Comparison of ENCODE assay signal across 20 cellular contexts in genomic region chr4:180100433-180101344, GRCh38.
"Had no signal": no experiment of that assay in that cellular context is flagged by ENCODE, and none has a peak within 500 bp of the region (broad histone marks: within the 10 kb centered on the region; RNA-seq: fewer than 3 reads in every experiment).

No MANE protein-coding gene starts in this region.

- H3K36me3 Mint-ChIP-seq: activated naive CD4-positive, alpha-beta T cell treated with anti-CD3 and anti-CD28 coated beads, Interleukin-2, amount 10 ng/mL, durations not matched to agents 7 days and 5 days had no signal

- H3K4me3 Mint-ChIP-seq: activated CD4-positive, alpha-beta T cell treated with anti-CD3 and anti-CD28 coated beads, Interleukin-2, amount 10 ng/mL, durations not matched to agents 24 days and 14 days; activated CD8-positive, alpha-beta T cell treated with anti-CD3 and anti-CD28 coated beads, Interleukin-2, amount 10 ng/mL, durations not matched to agents 7 days and 5 days; activated naive CD4-positive, alpha-beta T cell treated with anti-CD3 and anti-CD28 coated beads, Interleukin-2, amount 10 ng/mL, durations not matched to agents 7 days and 5 days; activated T-cell treated with anti-CD3 and anti-CD28 coated beads, Interleukin-2, amount 50 U/mL, for 24 hours; neural crest cell; T-helper 2 cell treated with Interferon-gamma antibody and Interleukin-4, amounts not matched to agents 5 μg/mL and 100 μg/mL, for 36 hours had no signal

- DNase-seq: activated CD4-positive, alpha-beta T cell treated with anti-CD3 and anti-CD28 coated beads, Interleukin-2, amount 10 ng/mL, durations not matched to agents 24 days and 14 days; activated CD8-positive, alpha-beta T cell treated with anti-CD3 and anti-CD28 coated beads, Interleukin-2, amount 10 ng/mL, durations not matched to agents 7 days and 5 days; activated naive CD4-positive, alpha-beta T cell treated with anti-CD3 and anti-CD28 coated beads, Interleukin-2, amount 10 ng/mL, durations not matched to agents 7 days and 5 days; activated T-cell treated with anti-CD3 and anti-CD28 coated beads, Interleukin-2, amount 50 U/mL, for 24 hours; dermis blood vessel endothelial cell; effector memory CD4-positive, alpha-beta T cell; esophagus squamous epithelium; heart right ventricle; immature natural killer cell; left ventricle myocardium superior; stimulated activated CD4-positive, alpha-beta T cell treated with anti-CD3 and anti-CD28 coated beads, Interleukin-15, amount 100 ng/mL, for 24 hours; stimulated activated CD4-positive, alpha-beta T cell treated with anti-CD3 and anti-CD28 coated beads, Interleukin-4, amount 100 ng/mL, for 1 hour had no signal

- H3K4me3 ChIP-seq: ascending aorta, esophagus squamous epithelium, heart right ventricle, prostate gland, right atrium auricular region, skin epidermis, thoracic aorta had no signal

- FAIRE-seq: endothelial cell of umbilical vein had no signal

- H3K4me1 ChIP-seq: ascending aorta, esophagus squamous epithelium, heart right ventricle, prostate gland, right atrium auricular region had no signal

- ATAC-seq: activated CD8-positive, alpha-beta T cell treated with anti-CD3 and anti-CD28 coated beads, Interleukin-2, amount 10 ng/mL, durations not matched to agents 7 days and 5 days; left ventricle myocardium superior had no signal

- H3K27ac Mint-ChIP-seq: activated CD4-positive, alpha-beta T cell treated with anti-CD3 and anti-CD28 coated beads, Interleukin-2, amount 10 ng/mL, durations not matched to agents 24 days and 14 days; activated CD8-positive, alpha-beta T cell treated with anti-CD3 and anti-CD28 coated beads, Interleukin-2, amount 10 ng/mL, durations not matched to agents 7 days and 5 days; activated naive CD4-positive, alpha-beta T cell treated with anti-CD3 and anti-CD28 coated beads, Interleukin-2, amount 10 ng/mL, durations not matched to agents 7 days and 5 days; activated T-cell treated with anti-CD3 and anti-CD28 coated beads, Interleukin-2, amount 50 U/mL, for 24 hours; immature natural killer cell; T-helper 2 cell treated with Interferon-gamma antibody and Interleukin-4, amounts not matched to agents 5 μg/mL and 100 μg/mL, for 36 hours had no signal

- H3K27me3 ChIP-seq: ascending aorta, esophagus squamous epithelium, heart right ventricle, right atrium auricular region had no signal

- H3K27ac ChIP-seq: ascending aorta, esophagus squamous epithelium, heart right ventricle, prostate gland, right atrium auricular region, skin epidermis, thoracic aorta had no signal

- H3K36me3 ChIP-seq: ascending aorta, esophagus squamous epithelium, heart right ventricle, prostate gland, right atrium auricular region, thoracic aorta had no signal

- H3K27me3 Mint-ChIP-seq: activated CD4-positive, alpha-beta T cell treated with anti-CD3 and anti-CD28 coated beads, Interleukin-2, amount 10 ng/mL, durations not matched to agents 24 days and 14 days; activated naive CD4-positive, alpha-beta T cell treated with anti-CD3 and anti-CD28 coated beads, Interleukin-2, amount 10 ng/mL, durations not matched to agents 7 days and 5 days; activated T-cell treated with anti-CD3 and anti-CD28 coated beads, Interleukin-2, amount 50 U/mL, for 24 hours had no signal

- H3K4me1 Mint-ChIP-seq: activated CD4-positive, alpha-beta T cell treated with anti-CD3 and anti-CD28 coated beads, Interleukin-2, amount 10 ng/mL, durations not matched to agents 24 days and 14 days; activated naive CD4-positive, alpha-beta T cell treated with anti-CD3 and anti-CD28 coated beads, Interleukin-2, amount 10 ng/mL, durations not matched to agents 7 days and 5 days; neural crest cell had no signal

- H3K9me3 Mint-ChIP-seq: activated CD4-positive, alpha-beta T cell treated with anti-CD3 and anti-CD28 coated beads, Interleukin-2, amount 10 ng/mL, durations not matched to agents 24 days and 14 days had no signal

- H3K9me3 ChIP-seq: ascending aorta, esophagus squamous epithelium, heart right ventricle, prostate gland, right atrium auricular region, thoracic aorta had no signal
